14 cellular contexts compared by ENCODE assay signal in genomic region chr9:134339183-134339806, GRCh38. TPM values are rescaled to one million over a fixed set of nuclear protein-coding genes. Genes with fewer than 3 reads are reported as not detected.
DNase-seq lines count a peak whose midpoint lies in the region; TF ChIP-seq lines count a peak whose summit lies in the region.
"Had no signal": no experiment of that assay in that cellular context is flagged by ENCODE, and none has a peak within 500 bp of the region (broad histone marks: within the 10 kb centered on the region; RNA-seq: fewer than 3 reads in every experiment).

No MANE protein-coding gene starts in this region.

- H3K4me2 ChIP-seq in osteoblast (ENCODE audit: insufficient read depth, low read length) = no peak overlapping the region

- H3K27ac ChIP-seq in A673 (ENCODE audit: low read depth, low read length, poor library complexity, severe bottlenecking) (peak overlapping the region; percentile 30), RWPE1 (peak overlapping the region; percentile 99), osteoblast (ENCODE audit: low read depth, low read length) (peak overlapping the region; percentile 40)

- no peak for TF ChIP-seq CTCF in A673 (conservative IDR thresholded peaks at IDR 0.05; ENCODE audit: low read depth, low read length)
- TF ChIP-seq CTCF in RWPE1 (conservative IDR thresholded peaks at IDR 0.05; ENCODE audit: low read depth) = no peak
- no peak for TF ChIP-seq CTCF in fibroblast of mammary gland (conservative IDR thresholded peaks at IDR 0.05; ENCODE audit: control insufficient read depth, insufficient read depth, low read depth, low read length)
- no peak for TF ChIP-seq CTCF in osteoblast (IDR thresholded peaks at IDR 0.05; ENCODE audit: extremely low read depth, low read depth, low read length)

- H3K9me3 ChIP-seq in A673 (ENCODE audit: low read depth, low read length, poor library complexity, severe bottlenecking) (no peaks in the 10 kb centered on the region), osteoblast (ENCODE audit: low read depth, low read length) (no peaks in the 10 kb centered on the region)
- H3K9me3 ChIP-seq: mucosa of descending colon, spleen had no signal

- H3K4me1 ChIP-seq in A673 (ENCODE audit: insufficient read depth, low read length, poor library complexity, severe bottlenecking) (peaks cover 30% of the 10 kb centered on the region), osteoblast (ENCODE audit: insufficient read depth, low read length) (peaks cover 12% of the 10 kb centered on the region)

- H2AFZ ChIP-seq in osteoblast (ENCODE audit: low read length) = no peak overlapping the region

- H3K27me3 ChIP-seq in A673 (replicated peaks; ENCODE audit: insufficient read depth, low read depth, low read length, poor library complexity) (no peaks in the 10 kb centered on the region), osteoblast (ENCODE audit: insufficient read depth, low read length) (no peaks in the 10 kb centered on the region)
- H3K27me3 ChIP-seq: spleen had no signal

- H3K4me3 ChIP-seq in A673 (ENCODE audit: low read depth, low read length, poor library complexity, severe bottlenecking) (no peak overlapping the region), fibroblast of mammary gland (ENCODE audit: control insufficient read depth, low read depth, low read length) (no peak overlapping the region), osteoblast (ENCODE audit: insufficient read depth, low read length) (no peak overlapping the region)
- H3K4me3 ChIP-seq: mucosa of descending colon had no signal

- DNase-seq in A673 (ENCODE audit: low spot score) (no peak), RWPE1 (ENCODE audit: low spot score) (no peak), fibroblast of mammary gland (ENCODE audit: low read depth) (peak; percentile 28), osteoblast (ENCODE audit: insufficient read length, low spot score, missing footprints) (no peak), SKM-1 (lab: John Stamatoyannopoulos, UW; ENCODE audit: unreplicated experiment) (no peak), NCI-H146 (lab: John Stamatoyannopoulos, UW) (no peak), kidney tubule cell (ENCODE audit: low spot score) (no peak)
- DNase-seq in activated CD4-positive, alpha-beta T cell treated with anti-CD3 and anti-CD28 coated beads for 1 hour = no peak
- DNase-seq: activated B cell treated with CpG ODN at 0.5 μM for 24 hours; cortex of kidney; NCI-H2171; spleen; stimulated activated CD8-positive, alpha-beta memory T cell treated with anti-CD3 and anti-CD28 coated beads, Interleukin-4, amount 100 ng/mL, for 48 hours had no signal

- no TSS peak for BruUV-seq in A673 (replicated peaks; lab: Mats Ljungman, UMichigan)

- H3K79me2 ChIP-seq in osteoblast (ENCODE audit: insufficient read depth, low read length) = peaks cover 100% of the 10 kb centered on the region

- POLR2A ChIA-PET in A673 (lab: Charles Lee; ENCODE audit: low non-redundant PET) (no interaction called here), RWPE1 (lab: Yijun Ruan, JAX; ENCODE audit: low non-redundant PET) (no interaction called here)

- H3K36me3 ChIP-seq in A673 (ENCODE audit: insufficient read depth, low read length, poor library complexity, severe bottlenecking) (no peaks in the 10 kb centered on the region), osteoblast (ENCODE audit: insufficient read depth, low read length) (no peaks in the 10 kb centered on the region)
- H3K36me3 ChIP-seq: spleen had no signal

- peaks cover 100% of the 10 kb centered on the region for H4K20me1 ChIP-seq in osteoblast (ENCODE audit: insufficient read depth, low read length)

- intact Hi-C loops in A673 (cut with micrococcal nuclease; ENCODE audit: unreplicated experiment) = no loop called here

- CTCF ChIA-PET in A673 (lab: Charles Lee) = no interaction called here
- CTCF ChIA-PET in RWPE1 (lab: Yijun Ruan, JAX) = interaction anchor here (0.6 kb wide), 1 partner anchor 10 kb away, joined by 3 read pairs; no protein-coding TSS in a partner anchor

RNA-seq across cellular contexts. Expression of gene RXRA, which starts 13.0 kb away (rescaled TPM):
- 50.7 and 54.1 TPM in 2 replicates for total RNA-seq in A673 (2021)
- 25.3 and 26.4 TPM in 2 replicates for total RNA-seq in osteoblast

Comparison
In these comparisons a context has a peak if more than half of its experiments do, and no peak if none do; other contexts are left out.
1. H3K27ac ChIP-seq: peak in every context shown above with its lines; median percentile 99 in RWPE1; 40 in osteoblast; 30 in A673.